Comparison of ENCODE assay signal across 18 cellular contexts in genomic region chr7:132732466-132732865, GRCh38.
"Had no signal": no experiment of that assay in that cellular context is flagged by ENCODE, and none has a peak within 500 bp of the region (broad histone marks: within the 10 kb centered on the region; RNA-seq: fewer than 3 reads in every experiment).

No MANE protein-coding gene starts in this region.

- H3K4me3 Mint-ChIP-seq: IgD-negative memory B cell had no signal

- ATAC-seq: HepG2, K562, SK-N-SH treated with all-trans-retinoic acid at 6 μM for 48 hours had no signal

- H3K4me3 ChIP-seq: K562 had no signal

- H3K27ac ChIP-seq: KMS-11, RWPE1 had no signal

- H3K36me3 Mint-ChIP-seq: IgD-negative memory B cell had no signal

- H3K9ac ChIP-seq: KMS-11 had no signal

- FAIRE-seq: HepG2, K562 had no signal

- DNase-seq: Kasumi-1, MM.1S, NCI-H1092 treated with DMSO at 0.1 percent for 48 hours, NCI-H1436, NCI-H187, NCI-H2029, NCI-H2107, NCI-H2227 treated with DMSO at 0.1 percent for 48 hours, NCI-H524, NCI-H526 treated with DMSO at 0.1 percent for 48 hours, NCI-H774, SHP77 had no signal

- H3K27ac Mint-ChIP-seq: IgD-negative memory B cell had no signal

- H3K4me1 Mint-ChIP-seq: IgD-negative memory B cell had no signal
